Comparison of ENCODE assay signal across 1 cellular context in the genomic region with DNA sequence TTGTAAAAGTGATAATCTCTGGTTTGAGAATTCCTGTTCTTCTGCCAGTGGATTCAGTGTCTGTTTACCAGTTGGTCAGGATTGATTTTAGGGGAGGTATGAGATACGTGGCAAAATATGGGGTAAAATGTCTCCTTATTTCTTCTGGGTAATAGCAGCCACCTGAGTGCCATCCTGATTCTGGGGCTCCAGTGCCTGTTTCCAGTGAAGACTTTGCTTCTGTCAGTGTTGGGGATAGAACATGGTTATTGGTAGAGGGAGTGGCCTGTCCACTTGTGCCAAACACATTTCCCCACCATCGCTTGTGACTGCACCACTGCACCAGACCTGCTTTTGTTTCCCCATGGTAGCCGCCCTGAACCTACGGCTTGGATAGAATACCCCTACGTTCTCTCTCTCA.
A peak's percentile ranks its signal among the peaks of the same experiment; 100 is the strongest.
TF ChIP-seq lines count a peak whose summit lies in the region.

No MANE protein-coding gene starts in this region.

TF ChIP-seq in HepG2, 621 proteins besides CTCF, POLR2A, EP300 and RAD21:
- TF ChIP-seq CENPT (CRISPR knock-in tag; IDR thresholded peaks at IDR 0.05; ENCODE audit: low read depth) (no peak), RBM22 (optimal IDR thresholded peaks at IDR 0.05; ENCODE audit: low read length) (peak; percentile 89)
TF ChIP-seq in HepG2: peak in this region for 1.
